ENCODE assay signal across 8 cellular contexts in genomic region chr16:54282202-54282922, GRCh38. TPM values are rescaled to one million over a fixed set of nuclear protein-coding genes. Genes with fewer than 3 reads are reported as not detected.
A peak's percentile ranks its signal among the peaks of the same experiment; 100 is the strongest.
DNase-seq lines count a peak whose midpoint lies in the region; ATAC-seq and TF ChIP-seq lines count a peak whose summit lies in the region.

No MANE protein-coding gene starts in this region.

- H2BK12ac ChIP-seq in neuronal stem cell (ENCODE audit: low read length): peak overlapping the region; percentile 32

- ATAC-seq in HG03196 (IDR thresholded peaks at IDR 0.05; ENCODE audit: unreplicated experiment) (no peak), GM19467 (IDR thresholded peaks at IDR 0.05; ENCODE audit: unreplicated experiment) (no peak)

- peak overlapping the region; percentile 36 for H2AK5ac ChIP-seq in neuronal stem cell (ENCODE audit: low read depth, low read length)

- H3K9me3 ChIP-seq in ES-I3 (ENCODE audit: control insufficient read depth, insufficient read depth, low read length): no peaks in the 10 kb centered on the region
- H3K9me3 ChIP-seq in esophagus squamous epithelium: no peaks in the 10 kb centered on the region
- peaks cover 2 to 23% of the 10 kb centered on the region in 2 donors for H3K9me3 ChIP-seq in neuronal stem cell (replicated peaks in 1 of 2; ENCODE audit: control insufficient read depth in 2 of 2, insufficient read depth in 1 of 2, low read depth in 1 of 2, low read length in 2 of 2)

- H3K18ac ChIP-seq in neuronal stem cell (ENCODE audit: low read length): peak overlapping the region; percentile 93

- H4K8ac ChIP-seq in neuronal stem cell (ENCODE audit: low read depth, low read length): no peak overlapping the region

- no peaks in the 10 kb centered on the region for H3K79me1 ChIP-seq in neuronal stem cell (ENCODE audit: low read depth, low read length)

- H2AFZ ChIP-seq in neuronal stem cell (ENCODE audit: low read length): no peak overlapping the region

- peaks cover 0 to 75% (median 5%) of the 10 kb centered on the region in 4 donors for H3K27me3 ChIP-seq in esophagus squamous epithelium
- peaks cover 0 to 66% (median 31%) of the 10 kb centered on the region in 3 experiments for H3K27me3 ChIP-seq in neuronal stem cell (ENCODE audit: control insufficient read depth in 3 of 3, insufficient read depth in 3 of 3, low read depth in 1 of 3, low read length in 3 of 3)

- peak overlapping the region; percentile 43 for H3K4ac ChIP-seq in neuronal stem cell (ENCODE audit: low read length)

- no peak overlapping the region for H4K91ac ChIP-seq in neuronal stem cell (ENCODE audit: low read depth, low read length, poor library complexity)

- H3K27ac ChIP-seq in esophagus squamous epithelium (no peak overlapping the region), neuronal stem cell (replicated peaks; ENCODE audit: low read length) (no peak overlapping the region)

- H3K23ac ChIP-seq in neuronal stem cell (ENCODE audit: low read depth, low read length, poor library complexity): peak overlapping the region; percentile 86

- H3K9ac ChIP-seq in ES-I3 (ENCODE audit: low read depth, low read length): peak overlapping the region; percentile 60; the same call in 1 of the 2 replicates
- H3K9ac ChIP-seq in neuronal stem cell (ENCODE audit: low read depth, low read length, poor library complexity): peak overlapping the region; percentile 63

- intact Hi-C loops in esophagus squamous epithelium (cut with DNase I): no loop called here

- no peaks in the 10 kb centered on the region for H3K36me3 ChIP-seq in ES-I3 (ENCODE audit: insufficient read depth, low read length)
- peaks cover 0 to 12% (median 0%) of the 10 kb centered on the region in 3 donors for H3K36me3 ChIP-seq in esophagus squamous epithelium
- H3K36me3 ChIP-seq in neuronal stem cell (replicated peaks in 1 of 2; ENCODE audit: control insufficient read depth in 2 of 2, insufficient read depth in 2 of 2, low read length in 2 of 2): peaks cover 0 to 31% of the 10 kb centered on the region in 2 donors

- no peak for TF ChIP-seq POLR2A in NB4 (IDR thresholded peaks at IDR 0.05; ENCODE audit: extremely low read depth, insufficient read length)
- TF ChIP-seq POLR2A in esophagus squamous epithelium (IDR thresholded peaks at IDR 0.05): no peak

- peak overlapping the region; percentile 48 for H2BK5ac ChIP-seq in neuronal stem cell (ENCODE audit: low read length)

- no peak overlapping the region for H2BK120ac ChIP-seq in neuronal stem cell (ENCODE audit: low read depth, low read length)

- H2BK15ac ChIP-seq in neuronal stem cell (ENCODE audit: low read length): no peak overlapping the region

- WGBS in esophagus squamous epithelium, 2 donors: 31 to 61% methylated on average over 16 to 26 of the region's 42 CpGs
- no CpG with 5 or more reads among the region's 42 CpGs for whole genome bisulfite sequencing in neuronal stem cell (ENCODE audit: extremely low coverage in 2 of 2, insufficient read length in 2 of 2, insufficient replicate concordance in 1 of 2), 2 donors

- no peak overlapping the region for H3K14ac ChIP-seq in neuronal stem cell (ENCODE audit: low read length)

- peak overlapping the region; percentile 90 for H3K4me2 ChIP-seq in neuronal stem cell (ENCODE audit: insufficient read depth, low read length, poor library complexity, severe bottlenecking)

- no peaks in the 10 kb centered on the region; the same call in 1 of the 2 replicates for H3K4me1 ChIP-seq in ES-I3 (ENCODE audit: insufficient read depth, low read length)
- peaks cover 15 to 74% (median 29%) of the 10 kb centered on the region in 3 donors for H3K4me1 ChIP-seq in esophagus squamous epithelium
- peaks cover 15 to 16% of the 10 kb centered on the region in 2 donors for H3K4me1 ChIP-seq in neuronal stem cell (ENCODE audit: control insufficient read depth in 2 of 2, insufficient read depth in 1 of 2, low read depth in 1 of 2, low read length in 2 of 2)

- TF ChIP-seq CTCF in NB4 (IDR thresholded peaks at IDR 0.05; ENCODE audit: low read depth, low read length): peak; percentile 38
- peak in 5 of 6 experiments; percentile 25 to 42 (median 33) for TF ChIP-seq CTCF in esophagus squamous epithelium (IDR thresholded peaks at IDR 0.05)

- H3K4me3 ChIP-seq in NB4 (ENCODE audit: low read depth, low read length) (peak overlapping the region; percentile 90), esophagus squamous epithelium (peak overlapping the region in 1 of 4 donors; percentile 75), neuronal stem cell (ENCODE audit: low read length in 2 of 2) (peak overlapping the region in 1 of 2 donors; percentile 70)

- DNase-seq in NB4 (ENCODE audit: low read depth) (peak; percentile 70), esophagus squamous epithelium (lab: John Stamatoyannopoulos, UW) (no peak), neuronal stem cell (ENCODE audit: low spot score) (peak; percentile 70), NCI-H2171 (lab: John Stamatoyannopoulos, UW) (no peak), DMS153 (lab: John Stamatoyannopoulos, UW) (no peak)

RNA-seq across cellular contexts. Expression of gene IRX3, which starts 4.2 kb away (rescaled TPM):
- total RNA-seq in esophagus squamous epithelium: 10 to 100 TPM; 18.1 to 27.4 (median 26.4) TPM
- polyA plus RNA-seq in neuronal stem cell (2013, experiment 1 of 2): 8.1 TPM
- 8.2 TPM for polyA plus RNA-seq in neuronal stem cell (2013, experiment 2 of 2)

Comparison
In these comparisons a context has a peak if more than half of its experiments do, and no peak if none do; other contexts are left out.
1. DNase-seq: peak in NB4 (single experiment) and neuronal stem cell (single experiment); none in esophagus squamous epithelium (single experiment), NCI-H2171 (single experiment) and DMS153 (single experiment).